1 cellular context compared by ENCODE assay signal in genomic region chr3:100647673-100648072, GRCh38.
A peak's percentile ranks its signal among the peaks of the same experiment; 100 is the strongest.
TF ChIP-seq lines count a peak whose summit lies in the region.

No MANE protein-coding gene starts in this region.

TF ChIP-seq in K562, 482 proteins besides CTCF, POLR2A, EP300 and RAD21:
- TF ChIP-seq ZNF398 (CRISPR knock-in tag; IDR thresholded peaks at IDR 0.05) (no peak), DIDO1 (tag; IDR thresholded peaks at IDR 0.05; ENCODE audit: low read depth) (no peak), SRF (CRISPR knock-in tag; IDR thresholded peaks at IDR 0.05) (peak in 1 of 2 experiments; percentile 72; a peak in 1 of 4 replicates), ETV1 (tag; conservative IDR thresholded peaks at IDR 0.05; ENCODE audit: low read depth) (no peak), SP2 (IDR thresholded peaks at IDR 0.05; ENCODE audit: extremely low read depth, low read depth, low read length, poor library complexity, severe bottlenecking) (no peak), TBL1XR1 (IDR thresholded peaks at IDR 0.05; ENCODE audit: low read length in 2 of 2) (no peak)
